7 cellular contexts compared by ENCODE assay signal in genomic region chr20:1779567-1779966, GRCh38.
"Had no signal": no experiment of that assay in that cellular context is flagged by ENCODE, and none has a peak within 500 bp of the region (broad histone marks: within the 10 kb centered on the region; RNA-seq: fewer than 3 reads in every experiment).

No MANE protein-coding gene starts in this region.

- H3K27ac Mint-ChIP-seq: HFFc6 had no signal

- H3K4me3 Mint-ChIP-seq: HFFc6, IgD-negative memory B cell had no signal

- H3K9me3 Mint-ChIP-seq: HFFc6, IgD-negative memory B cell had no signal

- H3K36me3 Mint-ChIP-seq: IgD-negative memory B cell had no signal

- ATAC-seq: HCT116, HepG2 had no signal

- DNase-seq: GM23248, GOT3, H7, HFFc6 had no signal
